6 cellular contexts compared by ENCODE assay signal in genomic region chr19:58326501-58326913, GRCh38. TPM values are rescaled to one million over a fixed set of nuclear protein-coding genes. Genes with fewer than 3 reads are reported as not detected.
DNase-seq lines count a peak whose midpoint lies in the region; ATAC-seq and TF ChIP-seq lines count a peak whose summit lies in the region.

No MANE protein-coding gene starts in this region.

- H3K36me3 Mint-ChIP-seq in activated CD8-positive, alpha-beta T cell treated with anti-CD3 and anti-CD28 coated beads for 36 hours (ENCODE audit: low read depth) = peaks cover 4% of the 10 kb centered on the region
- no peaks in the 10 kb centered on the region for H3K36me3 Mint-ChIP-seq in activated CD8-positive, alpha-beta T cell treated with anti-CD3 and anti-CD28 coated beads, Interleukin-2, amount 10 ng/mL, durations not matched to agents 7 days and 5 days (ENCODE audit: low read depth)

- DNase-seq in activated CD8-positive, alpha-beta T cell treated with anti-CD3 and anti-CD28 coated beads for 36 hours = no peak
- DNase-seq in activated CD8-positive, alpha-beta T cell treated with anti-CD3 and anti-CD28 coated beads, Interleukin-2, amount 10 ng/mL, durations not matched to agents 7 days and 5 days = no peak
- DNase-seq in right cardiac atrium (peak in 1 of 3 donors; percentile 58), tibial artery (no peak), NCI-H1105 (lab: John Stamatoyannopoulos, UW) (no peak), SHP77 (lab: John Stamatoyannopoulos, UW) (no peak)

- H3K9me3 ChIP-seq in right cardiac atrium (ENCODE audit: control insufficient read depth, low read length) (no peaks in the 10 kb centered on the region), tibial artery (no peaks in the 10 kb centered on the region)

- H3K4me1 Mint-ChIP-seq in activated CD8-positive, alpha-beta T cell treated with anti-CD3 and anti-CD28 coated beads for 36 hours (ENCODE audit: low read depth) = peaks cover 14% of the 10 kb centered on the region
- peaks cover 9% of the 10 kb centered on the region for H3K4me1 Mint-ChIP-seq in activated CD8-positive, alpha-beta T cell treated with anti-CD3 and anti-CD28 coated beads, Interleukin-2, amount 10 ng/mL, durations not matched to agents 7 days and 5 days (ENCODE audit: low read depth)

- H3K4me3 ChIP-seq in right cardiac atrium (ENCODE audit: low read length) (peak overlapping the region; percentile 73), tibial artery (peak overlapping the region; percentile 70 to 90)

- H3K4me1 ChIP-seq in right cardiac atrium (ENCODE audit: control insufficient read depth, insufficient read depth, low read length) (no peaks in the 10 kb centered on the region), tibial artery (peaks cover 0 to 31% (median 21%) of the 10 kb centered on the region in 4 donors)

- no peaks in the 10 kb centered on the region for H3K27me3 Mint-ChIP-seq in activated CD8-positive, alpha-beta T cell treated with anti-CD3 and anti-CD28 coated beads for 36 hours
- no peaks in the 10 kb centered on the region for H3K27me3 Mint-ChIP-seq in activated CD8-positive, alpha-beta T cell treated with anti-CD3 and anti-CD28 coated beads, Interleukin-2, amount 10 ng/mL, durations not matched to agents 7 days and 5 days (ENCODE audit: low read depth)

- H3K27me3 ChIP-seq in right cardiac atrium (ENCODE audit: control insufficient read depth, insufficient read depth) (no peaks in the 10 kb centered on the region), tibial artery (no peaks in the 10 kb centered on the region)

- POLR2A ChIA-PET in activated CD8-positive, alpha-beta T cell treated with anti-CD3 and anti-CD28 coated beads for 36 hours (lab: Charles Lee) = interaction anchor here (0.6 to 2.1 kb wide), 8 partner anchors 10 to 193 kb away, joined by 3 to 7 read pairs (median 3); partner anchors contain the start of genes ZBTB45 and ZNF497
- POLR2A ChIA-PET in activated CD8-positive, alpha-beta T cell treated with anti-CD3 and anti-CD28 coated beads, Interleukin-2, amount 10 ng/mL, durations not matched to agents 7 days and 5 days (lab: Charles Lee) = interaction anchor here (0.7 to 2.7 kb wide), 7 partner anchors 9 to 143 kb away, joined by 4 to 6 read pairs (median 4); partner anchors contain the start of genes ERVK3-1, ZNF274 and ZNF8

- peak; percentile 49 for ATAC-seq in activated CD8-positive, alpha-beta T cell treated with anti-CD3 and anti-CD28 coated beads for 36 hours
- no peak for ATAC-seq in activated CD8-positive, alpha-beta T cell treated with anti-CD3 and anti-CD28 coated beads, Interleukin-2, amount 10 ng/mL, durations not matched to agents 7 days and 5 days
- ATAC-seq in right cardiac atrium = no peak

- H3K27ac ChIP-seq in right cardiac atrium (ENCODE audit: low read length) = peak overlapping the region; percentile 45
- H3K27ac ChIP-seq in tibial artery = peak overlapping the region; percentile 94 to 97

- WGBS in right cardiac atrium = 4% methylated on average over 9 of the region's 9 CpGs

- no peak overlapping the region for H3K4me3 Mint-ChIP-seq in activated CD8-positive, alpha-beta T cell treated with anti-CD3 and anti-CD28 coated beads for 36 hours
- H3K4me3 Mint-ChIP-seq in activated CD8-positive, alpha-beta T cell treated with anti-CD3 and anti-CD28 coated beads, Interleukin-2, amount 10 ng/mL, durations not matched to agents 7 days and 5 days = no peak overlapping the region

- no peak overlapping the region for H3K27ac Mint-ChIP-seq in activated CD8-positive, alpha-beta T cell treated with anti-CD3 and anti-CD28 coated beads for 36 hours
- no peak overlapping the region for H3K27ac Mint-ChIP-seq in activated CD8-positive, alpha-beta T cell treated with anti-CD3 and anti-CD28 coated beads, Interleukin-2, amount 10 ng/mL, durations not matched to agents 7 days and 5 days

- intact Hi-C loops in activated CD8-positive, alpha-beta T cell treated with anti-CD3 and anti-CD28 coated beads for 36 hours (cut with micrococcal nuclease) = no loop called here
- intact Hi-C loops in right cardiac atrium (cut with DNase I) (no loop called here), tibial artery (cut with DNase I; ENCODE audit: low total_unique reads) (no loop called here)

- TF ChIP-seq CTCF in activated CD8-positive, alpha-beta T cell treated with anti-CD3 and anti-CD28 coated beads for 36 hours (IDR thresholded peaks at IDR 0.05) = no peak
- TF ChIP-seq CTCF in tibial artery (IDR thresholded peaks at IDR 0.05) = no peak

- H3K9me3 Mint-ChIP-seq in activated CD8-positive, alpha-beta T cell treated with anti-CD3 and anti-CD28 coated beads for 36 hours = no peaks in the 10 kb centered on the region
- H3K9me3 Mint-ChIP-seq in activated CD8-positive, alpha-beta T cell treated with anti-CD3 and anti-CD28 coated beads, Interleukin-2, amount 10 ng/mL, durations not matched to agents 7 days and 5 days (ENCODE audit: insufficient read depth) = no peaks in the 10 kb centered on the region

- H3K36me3 ChIP-seq in tibial artery = peaks cover 0 to 16% (median 7%) of the 10 kb centered on the region in 3 donors

- CTCF ChIA-PET in activated CD8-positive, alpha-beta T cell treated with anti-CD3 and anti-CD28 coated beads for 36 hours (lab: Charles Lee) = interaction anchor here (0.8 to 1.6 kb wide), 5 partner anchors 12 to 36 kb away, joined by 3 read pairs; partner anchors contain the start of gene ZNF497
- CTCF ChIA-PET in activated CD8-positive, alpha-beta T cell treated with anti-CD3 and anti-CD28 coated beads, Interleukin-2, amount 10 ng/mL, durations not matched to agents 7 days and 5 days (lab: Charles Lee) = interaction anchor here (0.9 to 1.8 kb wide), 5 partner anchors 9 to 193 kb away, joined by 3 to 9 read pairs (median 3); partner anchors contain the start of genes ZBTB45 and ZNF544

RNA-seq across cellular contexts. Expression of gene ZSCAN22, which starts 0.3 kb away (rescaled TPM):
- 1 to 10 TPM; 2.6 to 2.9 TPM for total RNA-seq in activated CD8-positive, alpha-beta T cell treated with anti-CD3 and anti-CD28 coated beads for 36 hours
- 1 to 10 TPM; 4.8 to 5.2 TPM for total RNA-seq in activated CD8-positive, alpha-beta T cell treated with anti-CD3 and anti-CD28 coated beads, Interleukin-2, amount 10 ng/mL, durations not matched to agents 7 days and 5 days
- total RNA-seq in right cardiac atrium = 1 to 10 TPM; 1.4 to 2.1 (median 1.9) TPM
- 0.79 TPM for polyA plus RNA-seq in right cardiac atrium

RNA-seq across cellular contexts. Expression of gene ERVK3-1, which starts 21.3 kb away (rescaled TPM):
- total RNA-seq in activated CD8-positive, alpha-beta T cell treated with anti-CD3 and anti-CD28 coated beads for 36 hours = 10 to 100 TPM; 40.6 to 43.0 TPM
- total RNA-seq in activated CD8-positive, alpha-beta T cell treated with anti-CD3 and anti-CD28 coated beads, Interleukin-2, amount 10 ng/mL, durations not matched to agents 7 days and 5 days = 10 to 100 TPM; 60.7 to 61.9 TPM
- total RNA-seq in right cardiac atrium = 10 to 100 TPM; 19.9 to 24.1 (median 21.1) TPM
- 27.7 TPM for polyA plus RNA-seq in right cardiac atrium

RNA-seq across cellular contexts. Expression of gene A1BG, which starts 26.8 kb away (rescaled TPM):
- total RNA-seq in activated CD8-positive, alpha-beta T cell treated with anti-CD3 and anti-CD28 coated beads for 36 hours = 10 to 100 TPM; 35.2 to 36.2 TPM
- 10 to 100 TPM; 14.9 to 17.5 TPM for total RNA-seq in activated CD8-positive, alpha-beta T cell treated with anti-CD3 and anti-CD28 coated beads, Interleukin-2, amount 10 ng/mL, durations not matched to agents 7 days and 5 days
- 10 to 100 TPM; 21.0 to 36.0 (median 28.6) TPM for total RNA-seq in right cardiac atrium
- polyA plus RNA-seq in right cardiac atrium = 32.6 TPM

RNA-seq across cellular contexts. Expression of gene ZNF497, which starts 36.0 kb away (rescaled TPM):
- 1 to 10 TPM; 1.3 to 1.6 TPM for total RNA-seq in activated CD8-positive, alpha-beta T cell treated with anti-CD3 and anti-CD28 coated beads for 36 hours
- 1 to 10 TPM; 1.5 to 1.7 TPM for total RNA-seq in activated CD8-positive, alpha-beta T cell treated with anti-CD3 and anti-CD28 coated beads, Interleukin-2, amount 10 ng/mL, durations not matched to agents 7 days and 5 days
- 1 to 10 TPM in 1 of 4 donors, under 1 TPM in 3; 0.33 to 1.1 (median 0.47) TPM for total RNA-seq in right cardiac atrium
- polyA plus RNA-seq in right cardiac atrium = 0.27 TPM

RNA-seq across cellular contexts. Expression of gene ZNF8, which starts 47.8 kb away (rescaled TPM):
- total RNA-seq in activated CD8-positive, alpha-beta T cell treated with anti-CD3 and anti-CD28 coated beads for 36 hours = 1 to 10 TPM; 5.2 to 5.8 TPM
- total RNA-seq in activated CD8-positive, alpha-beta T cell treated with anti-CD3 and anti-CD28 coated beads, Interleukin-2, amount 10 ng/mL, durations not matched to agents 7 days and 5 days = 1 to 10 TPM; 4.7 TPM
- 1 to 10 TPM; 5.3 to 6.7 (median 6.0) TPM for total RNA-seq in right cardiac atrium
- 3.1 TPM for polyA plus RNA-seq in right cardiac atrium
